8 cellular contexts compared by ENCODE assay signal in genomic region chr9:90219548-90220118, GRCh38.
A peak's percentile ranks its signal among the peaks of the same experiment; 100 is the strongest.
DNase-seq lines count a peak whose midpoint lies in the region; ATAC-seq, FAIRE-seq and TF ChIP-seq lines count a peak whose summit lies in the region.

No MANE protein-coding gene starts in this region.

- H3K9me3 ChIP-seq in OCI-LY3 (ENCODE audit: insufficient read depth, low read length), result no peaks in the 10 kb centered on the region
- H3K9me3 ChIP-seq in H1 (ENCODE audit: insufficient read depth in 2 of 2, low read depth in 1 of 2, low read length in 1 of 2), result no peaks in the 10 kb centered on the region
- no peaks in the 10 kb centered on the region for H3K9me3 ChIP-seq in pancreas

- TF ChIP-seq RAD21 in H1 (IDR thresholded peaks at IDR 0.05 in 1 of 2, conservative IDR thresholded peaks at IDR 0.05 in 1 of 2; ENCODE audit: low read depth in 2 of 2, low read length in 2 of 2), result peak; percentile 82 to 87

- H3K79me1 ChIP-seq in H1 (ENCODE audit: low read depth, low read length), result no peaks in the 10 kb centered on the region

- no peak overlapping the region for H2BK12ac ChIP-seq in H1 (ENCODE audit: low read depth, low read length)

- no peak overlapping the region for H3K27ac ChIP-seq in OCI-LY3 (ENCODE audit: low read length)
- no peak overlapping the region for H3K27ac ChIP-seq in H1 (ENCODE audit: low read depth, low read length)
- H3K27ac ChIP-seq in pancreas, result no peak overlapping the region

- H3K23ac ChIP-seq in H1 (ENCODE audit: insufficient read length), result no peak overlapping the region

- CTCF ChIA-PET in GM10248 (lab: Yijun Ruan, JAX), result no interaction called here
- CTCF ChIA-PET in H1 (lab: Charles Lee; ENCODE audit: partially characterized antibody), result interaction anchor here (0.7 to 1.0 kb wide), 3 partner anchors 10 to 81 kb away, joined by 3 to 9 read pairs (median 4); no protein-coding TSS in a partner anchor

- 17% methylated on average over 27 of the region's 27 CpGs; no CpG with 5 or more reads in 1 of the 2 experiments for WGBS in H1 (ENCODE audit: extremely low coverage in 1 of 2, insufficient coverage in 1 of 2, insufficient read length in 1 of 2, insufficient replicate concordance in 2 of 2, low coverage in 1 of 2, low lambda C conversion rate in 2 of 2, missing lambda C conversion rate in 1 of 2), 2 experiments
- 10 to 11% methylated on average over 27 of the region's 27 CpGs for WGBS in pancreas, 2 donors

- H3K27me3 ChIP-seq in OCI-LY3 (ENCODE audit: low read depth, low read length) (no peaks in the 10 kb centered on the region), H1 (replicated peaks in 1 of 4; ENCODE audit: control insufficient read depth in 3 of 4, extremely low read depth in 1 of 4, insufficient read depth in 3 of 4, low read length in 3 of 4) (no peaks in the 10 kb centered on the region), pancreas (peaks cover 0 to 3% (median 0%) of the 10 kb centered on the region in 4 donors)

- H2BK5ac ChIP-seq in H1 (ENCODE audit: low read depth, low read length), result no peak overlapping the region

- H3K4me3 ChIP-seq in OCI-LY3 (ENCODE audit: low read length) (peak overlapping the region; percentile 67), H1 (ENCODE audit: extremely low read depth in 1 of 4, insufficient read depth in 2 of 4, low read depth in 3 of 4, low read length in 4 of 4) (peak overlapping the region; percentile 30 to 58 (median 40); a peak in 7 of 8 replicates), pancreas (no peak overlapping the region)

- H3K56ac ChIP-seq in H1 (replicated peaks; ENCODE audit: insufficient read length, low read depth, low read length), result no peak overlapping the region

- no peaks in the 10 kb centered on the region for H4K20me1 ChIP-seq in OCI-LY3 (ENCODE audit: insufficient read depth, low read length)
- no peaks in the 10 kb centered on the region for H4K20me1 ChIP-seq in H1 (replicated peaks in 1 of 2; ENCODE audit: control insufficient read depth in 1 of 2, insufficient read depth in 2 of 2, low read length in 2 of 2)

- intact Hi-C loops in pancreas (cut with DNase I), result no loop called here

- no peak for TF ChIP-seq POLR2A in H1 (IDR thresholded peaks at IDR 0.05; ENCODE audit: control extremely low read depth in 1 of 2, low read depth in 2 of 2, low read length in 2 of 2)

- H2AK5ac ChIP-seq in H1 (ENCODE audit: low read depth, low read length), result no peak overlapping the region

- H2BK120ac ChIP-seq in H1 (replicated peaks; ENCODE audit: low read depth, low read length), result no peak overlapping the region

- H2AFZ ChIP-seq in OCI-LY3 (ENCODE audit: low read depth, low read length) (peak overlapping the region; percentile 35; the same call in 1 of the 2 replicates), H1 (ENCODE audit: low read length) (peak overlapping the region; percentile 90)

- H4K91ac ChIP-seq in H1 (replicated peaks; ENCODE audit: insufficient read length, low read length), result no peak overlapping the region

- H4K8ac ChIP-seq in H1 (ENCODE audit: extremely low read depth, insufficient read depth, low read length), result peak overlapping the region; percentile 79; the same call in 1 of the 2 replicates

- H3K79me2 ChIP-seq in OCI-LY3 (ENCODE audit: low read length), result no peaks in the 10 kb centered on the region
- no peaks in the 10 kb centered on the region for H3K79me2 ChIP-seq in H1 (ENCODE audit: control insufficient read depth in 1 of 2, insufficient read depth in 2 of 2, low read length in 2 of 2)

- TF ChIP-seq CTCF in GM10248 (IDR thresholded peaks at IDR 0.05; ENCODE audit: control extremely low read depth, extremely low read depth, low read depth, missing control alignments), result peak; percentile 58
- peak; percentile 82 for TF ChIP-seq CTCF in OCI-LY3 (IDR thresholded peaks at IDR 0.05; ENCODE audit: low read depth, low read length)
- TF ChIP-seq CTCF in H1 (IDR thresholded peaks at IDR 0.05; ENCODE audit: control extremely low read depth in 1 of 3, insufficient read depth in 1 of 3, low read depth in 1 of 3, low read length in 3 of 3), result peak; percentile 62 to 87 (median 83)
- peak; percentile 19 to 63 (median 30) for TF ChIP-seq CTCF in pancreas (IDR thresholded peaks at IDR 0.05)

- POLR2A ChIA-PET in GM10248 (lab: Yijun Ruan, JAX), result no interaction called here
- POLR2A ChIA-PET in H1 (lab: Charles Lee; ENCODE audit: partially characterized antibody), result no interaction called here

- TF ChIP-seq EP300 in H1 (IDR thresholded peaks at IDR 0.05; ENCODE audit: borderline replicate concordance in 1 of 2, low read depth in 2 of 2, low read length in 2 of 2), result no peak

- H3K4ac ChIP-seq in H1 (replicated peaks; ENCODE audit: insufficient read length, low read depth, low read length), result no peak overlapping the region

- no peak overlapping the region for H4K5ac ChIP-seq in H1 (ENCODE audit: insufficient read length, low read depth, low read length)

- no peaks in the 10 kb centered on the region for H3K4me1 ChIP-seq in OCI-LY3 (ENCODE audit: low read length)
- no peaks in the 10 kb centered on the region; a peak in 1 of 7 replicates for H3K4me1 ChIP-seq in H1 (replicated peaks in 1 of 4; ENCODE audit: control insufficient read depth in 3 of 4, insufficient read depth in 4 of 4, low read length in 3 of 4)
- no peaks in the 10 kb centered on the region for H3K4me1 ChIP-seq in pancreas

- H3K4me2 ChIP-seq in OCI-LY3 (ENCODE audit: low read length) (peak overlapping the region; percentile 70), H1 (ENCODE audit: insufficient read depth in 1 of 2, low read depth in 2 of 2, low read length in 2 of 2) (peak overlapping the region; percentile 27 to 61)

- H2BK20ac ChIP-seq in H1 (ENCODE audit: low read length), result no peak overlapping the region

- no peak overlapping the region for H3K9ac ChIP-seq in OCI-LY3 (ENCODE audit: low read length)
- no peak overlapping the region for H3K9ac ChIP-seq in H1 (replicated peaks in 1 of 4; ENCODE audit: extremely low read depth in 1 of 4, low read depth in 3 of 4, low read length in 3 of 4)

- no peak for FAIRE-seq in H1 (lab: Jason Lieb, UNC)
- no peak for FAIRE-seq in pancreas (lab: Jason Lieb, UNC)

- no peak overlapping the region for H3K14ac ChIP-seq in H1 (ENCODE audit: insufficient read length)

- ATAC-seq in pancreas (peak; percentile 63 to 88 (median 76)), HG03108 (IDR thresholded peaks at IDR 0.05; ENCODE audit: unreplicated experiment) (no peak), HG03045 (IDR thresholded peaks at IDR 0.05; ENCODE audit: unreplicated experiment) (no peak), HG03280 (IDR thresholded peaks at IDR 0.05; ENCODE audit: unreplicated experiment) (no peak)

- H3K23me2 ChIP-seq in H1 (ENCODE audit: low read depth, low read length), result no peaks in the 10 kb centered on the region

- H2BK15ac ChIP-seq in H1 (ENCODE audit: low read length), result no peak overlapping the region

- no peak overlapping the region for H3K18ac ChIP-seq in H1 (ENCODE audit: extremely low read depth, low read length)

- H3K36me3 ChIP-seq in OCI-LY3 (replicated peaks; ENCODE audit: low read depth, low read length) (no peaks in the 10 kb centered on the region), H1 (ENCODE audit: control insufficient read depth in 2 of 4, insufficient read depth in 4 of 4, low read length in 3 of 4) (no peaks in the 10 kb centered on the region), pancreas (no peaks in the 10 kb centered on the region)

- DNase-seq in GM10248 (ENCODE audit: extremely low spot score), result peak; percentile 51
- DNase-seq in H1 (ENCODE audit: low read depth in 1 of 2, low spot score in 2 of 2), result peak; percentile 5 to 83
- DNase-seq in pancreas, result peak in 5 of 6 donors; percentile 18 to 82 (median 30)
- DNase-seq in NCI-H1105 treated with DMSO at 0.1 percent for 48 hours (lab: John Stamatoyannopoulos, UW), result no peak

TF ChIP-seq in H1, 55 proteins besides CTCF, POLR2A, EP300 and RAD21 (continues in another document):
- no peak for TF ChIP-seq SIN3A (conservative IDR thresholded peaks at IDR 0.05 in 1 of 2, IDR thresholded peaks at IDR 0.05 in 1 of 2; ENCODE audit: low read depth in 1 of 2, low read length in 2 of 2)
- TF ChIP-seq EGR1 (IDR thresholded peaks at IDR 0.05; ENCODE audit: borderline replicate concordance, low read depth, low read length), result no peak
- TF ChIP-seq CHD1 (IDR thresholded peaks at IDR 0.05; ENCODE audit: low read depth, low read length), result no peak
- no peak for TF ChIP-seq ATF2 (IDR thresholded peaks at IDR 0.05; ENCODE audit: low read length)
- no peak for TF ChIP-seq CTBP2 (IDR thresholded peaks at IDR 0.05; ENCODE audit: borderline replicate concordance, insufficient read depth, insufficient read length, low read length)
- TF ChIP-seq GABPA (IDR thresholded peaks at IDR 0.05; ENCODE audit: borderline replicate concordance, insufficient read depth, low read length), result no peak
- no peak for TF ChIP-seq SAP30 (IDR thresholded peaks at IDR 0.05; ENCODE audit: insufficient read depth, insufficient replicate concordance, low read length)
- no peak for TF ChIP-seq EZH2 (IDR thresholded peaks at IDR 0.05; ENCODE audit: low read depth, low read length, severe bottlenecking)
- TF ChIP-seq NANOG (IDR thresholded peaks at IDR 0.05; ENCODE audit: insufficient read depth, low read depth, low read length, poor library complexity, severe bottlenecking), result no peak
- TF ChIP-seq SIX5 (IDR thresholded peaks at IDR 0.05; ENCODE audit: low read depth, low read length), result no peak
- no peak for TF ChIP-seq RXRA (IDR thresholded peaks at IDR 0.05; ENCODE audit: insufficient read depth, low read depth, low read length)
- no peak for TF ChIP-seq TCF12 (IDR thresholded peaks at IDR 0.05; ENCODE audit: low read depth, low read length)
- TF ChIP-seq E2F6 (IDR thresholded peaks at IDR 0.05), result no peak
- TF ChIP-seq PHF8 (conservative IDR thresholded peaks at IDR 0.05; ENCODE audit: low read depth, low read length), result no peak
- no peak for TF ChIP-seq FOSL1 (IDR thresholded peaks at IDR 0.05; ENCODE audit: insufficient read depth, low read depth, low read length)

Comparison
In these comparisons a context has a peak if more than half of its experiments do, and no peak if none do; other contexts are left out.
1. CTCF ChIP-seq: peak in every context shown above with its lines; median percentile 83 in H1; 82 in OCI-LY3; 58 in GM10248; 30 in pancreas.
2. H3K4me3 ChIP-seq: peak in OCI-LY3 (single experiment) and H1 (4 of 4); none in pancreas (0 of 4).
3. ATAC-seq: peak in pancreas (4 of 4); none in HG03108 (single experiment), HG03045 (single experiment) and HG03280 (single experiment).